ENCODE assay signal across 26 cellular contexts in the genomic region with DNA sequence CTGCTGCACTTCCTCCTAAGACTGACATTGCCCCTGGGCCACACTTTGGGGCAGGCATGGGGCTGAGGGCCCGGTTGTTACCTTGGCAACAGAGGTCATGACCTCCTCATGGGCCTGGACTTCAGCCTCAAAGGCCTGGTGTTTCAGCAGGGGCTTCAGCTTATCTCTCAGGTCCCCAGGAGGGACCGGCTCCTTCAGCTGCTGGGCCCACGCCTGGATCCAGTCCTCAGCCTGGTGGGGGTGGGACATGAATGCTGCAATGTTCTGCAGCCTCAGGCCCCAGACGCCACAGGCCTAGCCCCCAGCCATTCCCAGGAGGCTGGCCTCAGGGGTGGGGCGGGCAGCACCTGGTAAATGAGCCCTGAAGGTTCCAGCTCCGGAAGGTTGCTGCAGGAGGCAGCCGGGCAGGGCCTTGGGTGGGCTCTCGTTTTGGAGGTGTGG. TPM values are rescaled to one million over a fixed set of nuclear protein-coding genes. Genes with fewer than 3 reads are reported as not detected.
A peak's percentile ranks its signal among the peaks of the same experiment; 100 is the strongest.
DNase-seq lines count a peak whose midpoint lies in the region; ATAC-seq lines count a peak whose summit lies in the region.
"Had no signal": no experiment of that assay in that cellular context is flagged by ENCODE, and none has a peak within 500 bp of the region (broad histone marks: within the 10 kb centered on the region; RNA-seq: fewer than 3 reads in every experiment).

No MANE protein-coding gene starts in this region.

- no peak overlapping the region for H3K27ac Mint-ChIP-seq in activated CD4-positive, alpha-beta memory T cell treated with anti-CD3 and anti-CD28 coated beads for 36 hours
- H3K27ac Mint-ChIP-seq: H9; nephron; stimulated activated naive B cell treated with anti-CD40 and anti-IgM and Interleukin-4, amounts not matched to agents 10 μg/mL and 1 μg/mL and 100 μg/mL, for 72 hours had no signal

- H3K36me3 Mint-ChIP-seq in activated CD4-positive, alpha-beta memory T cell treated with anti-CD3 and anti-CD28 coated beads for 36 hours: no peaks in the 10 kb centered on the region
- H3K36me3 Mint-ChIP-seq: stimulated activated naive B cell treated with anti-CD40 and anti-IgM and Interleukin-4, amounts not matched to agents 10 μg/mL and 1 μg/mL and 100 μg/mL, for 72 hours had no signal

- ATAC-seq in GM19452 (IDR thresholded peaks at IDR 0.05; ENCODE audit: unreplicated experiment): no peak
- ATAC-seq: lower lobe of right lung; mucosa of descending colon; pancreas; stimulated activated naive B cell treated with anti-CD40 and anti-IgM and Interleukin-4, amounts not matched to agents 10 μg/mL and 1 μg/mL and 100 μg/mL, for 72 hours; upper lobe of right lung had no signal

- peak overlapping the region; percentile 84 for H3K14ac ChIP-seq in neuronal stem cell (ENCODE audit: low read length)

- no peaks in the 10 kb centered on the region for H3K27me3 Mint-ChIP-seq in activated CD4-positive, alpha-beta memory T cell treated with anti-CD3 and anti-CD28 coated beads for 36 hours
- H3K27me3 Mint-ChIP-seq: central memory CD8-positive, alpha-beta T cell; stimulated activated naive B cell treated with anti-CD40 and anti-IgM and Interleukin-4, amounts not matched to agents 10 μg/mL and 1 μg/mL and 100 μg/mL, for 72 hours had no signal

- H3K79me1 ChIP-seq in neuronal stem cell (ENCODE audit: low read depth, low read length): no peaks in the 10 kb centered on the region

- peaks cover 0 to under 1% of the 10 kb centered on the region in 2 donors for H3K9me3 ChIP-seq in neuronal stem cell (replicated peaks in 1 of 2; ENCODE audit: control insufficient read depth in 2 of 2, insufficient read depth in 1 of 2, low read depth in 1 of 2, low read length in 2 of 2)
- H3K9me3 ChIP-seq: esophagus muscularis mucosa, lower lobe of right lung, mucosa of descending colon, pancreas, Peyer's patch, suprapubic skin, upper lobe of right lung had no signal

- H3K4ac ChIP-seq in neuronal stem cell (ENCODE audit: low read length): peak overlapping the region; percentile 78

- peak overlapping the region; percentile 79 for H2BK5ac ChIP-seq in neuronal stem cell (ENCODE audit: low read length)

- no peak overlapping the region for H3K9ac ChIP-seq in neuronal stem cell (ENCODE audit: low read depth, low read length, poor library complexity)

- CTCF ChIA-PET in activated CD4-positive, alpha-beta memory T cell treated with anti-CD3 and anti-CD28 coated beads for 36 hours (lab: Charles Lee): no interaction called here

- peak overlapping the region; percentile 85 for H4K8ac ChIP-seq in neuronal stem cell (ENCODE audit: low read depth, low read length)

- peak overlapping the region; percentile 81 for H2AFZ ChIP-seq in neuronal stem cell (ENCODE audit: low read length)

- H3K4me3 ChIP-seq in neuronal stem cell (ENCODE audit: low read length in 2 of 2): no peak overlapping the region
- H3K4me3 ChIP-seq: esophagus muscularis mucosa, lower lobe of right lung, mucosa of descending colon, pancreas, Peyer's patch, skin epidermis, suprapubic skin, upper lobe of right lung had no signal

- H3K4me1 ChIP-seq in neuronal stem cell (ENCODE audit: control insufficient read depth in 2 of 2, insufficient read depth in 1 of 2, low read depth in 1 of 2, low read length in 2 of 2): peaks cover 17 to 32% of the 10 kb centered on the region in 2 donors
- H3K4me1 ChIP-seq: esophagus muscularis mucosa, lower lobe of right lung, pancreas, Peyer's patch, upper lobe of right lung had no signal

- peaks cover 0 to 3% (median 0%) of the 10 kb centered on the region in 3 experiments for H3K27me3 ChIP-seq in neuronal stem cell (ENCODE audit: control insufficient read depth in 3 of 3, insufficient read depth in 3 of 3, low read depth in 1 of 3, low read length in 3 of 3)
- H3K27me3 ChIP-seq: esophagus muscularis mucosa, pancreas, Peyer's patch, suprapubic skin, upper lobe of right lung had no signal

- no peak overlapping the region for H2BK12ac ChIP-seq in neuronal stem cell (ENCODE audit: low read length)

- no peaks in the 10 kb centered on the region for H3K9me3 Mint-ChIP-seq in activated CD4-positive, alpha-beta memory T cell treated with anti-CD3 and anti-CD28 coated beads for 36 hours
- H3K9me3 Mint-ChIP-seq: central memory CD8-positive, alpha-beta T cell; H9; nephron; stimulated activated naive B cell treated with anti-CD40 and anti-IgM and Interleukin-4, amounts not matched to agents 10 μg/mL and 1 μg/mL and 100 μg/mL, for 72 hours had no signal

- H3K36me3 ChIP-seq in neuronal stem cell (replicated peaks in 1 of 2; ENCODE audit: control insufficient read depth in 2 of 2, insufficient read depth in 2 of 2, low read length in 2 of 2): no peaks in the 10 kb centered on the region
- H3K36me3 ChIP-seq: esophagus muscularis mucosa, lower lobe of right lung, pancreas, Peyer's patch, suprapubic skin, upper lobe of right lung had no signal

- H3K4me3 Mint-ChIP-seq in activated CD4-positive, alpha-beta memory T cell treated with anti-CD3 and anti-CD28 coated beads for 36 hours: no peak overlapping the region
- H3K4me3 Mint-ChIP-seq: central memory CD8-positive, alpha-beta T cell; H9; nephron; stimulated activated naive B cell treated with anti-CD40 and anti-IgM and Interleukin-4, amounts not matched to agents 10 μg/mL and 1 μg/mL and 100 μg/mL, for 72 hours had no signal

- peak overlapping the region; percentile 97 for H2BK15ac ChIP-seq in neuronal stem cell (ENCODE audit: low read length)

- WGBS in neuronal stem cell (ENCODE audit: extremely low coverage in 2 of 2, insufficient read length in 2 of 2, insufficient replicate concordance in 1 of 2), 2 donors: no CpG with 5 or more reads among the region's 8 CpGs

- DNase-seq in HuH-7 (ENCODE audit: low spot score): peak; percentile 83
- peak; percentile 34 for DNase-seq in RPMI8226
- DNase-seq in iPS-NIHi7 (ENCODE audit: extremely low spot score): peak; percentile 56
- peak; percentile 52 for DNase-seq in neuronal stem cell (ENCODE audit: low spot score)
- DNase-seq in activated CD4-positive, alpha-beta memory T cell treated with anti-CD3 and anti-CD28 coated beads for 36 hours: no peak
- DNase-seq in GDM1 (lab: John Stamatoyannopoulos, UW): no peak
- DNase-seq: activated CD4-positive, alpha-beta T cell treated with anti-CD3 and anti-CD28 coated beads, Interleukin-2, amount 50 U/mL, for 48 hours; activated naive CD4-positive, alpha-beta T cell treated with Interleukin-2 at 50 U/mL for 16 hours; foreskin fibroblast; H9; Kasumi-1; lower lobe of right lung; mucosa of descending colon; NCI-H146; NCI-H226; NCI-H526 treated with DMSO at 0.1 percent for 48 hours; Peyer's patch; stimulated activated naive B cell treated with anti-CD40 and anti-IgM and Interleukin-4, amounts not matched to agents 10 μg/mL and 1 μg/mL and 100 μg/mL, for 72 hours; upper lobe of right lung had no signal

- intact Hi-C loops in activated CD4-positive, alpha-beta memory T cell treated with anti-CD3 and anti-CD28 coated beads for 36 hours (cut with micrococcal nuclease): no loop called here

- H3K4me1 Mint-ChIP-seq in activated CD4-positive, alpha-beta memory T cell treated with anti-CD3 and anti-CD28 coated beads for 36 hours (ENCODE audit: low read depth): peaks cover 16% of the 10 kb centered on the region
- H3K4me1 Mint-ChIP-seq: stimulated activated naive B cell treated with anti-CD40 and anti-IgM and Interleukin-4, amounts not matched to agents 10 μg/mL and 1 μg/mL and 100 μg/mL, for 72 hours had no signal

- H3K23ac ChIP-seq in neuronal stem cell (ENCODE audit: low read depth, low read length, poor library complexity): peak overlapping the region; percentile 1

- H2AK5ac ChIP-seq in neuronal stem cell (ENCODE audit: low read depth, low read length): peak overlapping the region; percentile 88

- H3K18ac ChIP-seq in neuronal stem cell (ENCODE audit: low read length): peak overlapping the region; percentile 91

- POLR2A ChIA-PET in activated CD4-positive, alpha-beta memory T cell treated with anti-CD3 and anti-CD28 coated beads for 36 hours (lab: Charles Lee): interaction anchor here (1.3 kb wide), 1 partner anchor 14 kb away, joined by 3 read pairs; no protein-coding TSS in a partner anchor

- H3K4me2 ChIP-seq in neuronal stem cell (ENCODE audit: insufficient read depth, low read length, poor library complexity, severe bottlenecking): no peak overlapping the region

- peak overlapping the region; percentile 24 for H3K27ac ChIP-seq in neuronal stem cell (replicated peaks; ENCODE audit: low read length)
- H3K27ac ChIP-seq: esophagus muscularis mucosa, lower lobe of right lung, pancreas, Peyer's patch, skin epidermis, suprapubic skin, upper lobe of right lung had no signal

- H2BK120ac ChIP-seq in neuronal stem cell (ENCODE audit: low read depth, low read length): peak overlapping the region; percentile 35

- no peak overlapping the region for H4K91ac ChIP-seq in neuronal stem cell (ENCODE audit: low read depth, low read length, poor library complexity)

RNA-seq across cellular contexts. Expression of gene SPTBN5, which starts 27.6 kb away (rescaled TPM):
- 0.08 TPM for polyA plus RNA-seq in neuronal stem cell (2013, experiment 1 of 2)
- polyA plus RNA-seq in neuronal stem cell (2013, experiment 2 of 2): 0.14 TPM
- 1 to 10 TPM in 1 of 2 experiments, under 1 TPM in 1; 0.88 to 1.6 TPM for total RNA-seq in activated CD4-positive, alpha-beta memory T cell treated with anti-CD3 and anti-CD28 coated beads for 36 hours

RNA-seq across cellular contexts. Expression of gene PLA2G4B, which starts 27.6 kb away (rescaled TPM):
- polyA plus RNA-seq in neuronal stem cell (2013, experiment 1 of 2): 16.5 TPM
- polyA plus RNA-seq in neuronal stem cell (2013, experiment 2 of 2): 15.9 TPM
- 1 to 10 TPM; 6.0 to 9.9 TPM for total RNA-seq in activated CD4-positive, alpha-beta memory T cell treated with anti-CD3 and anti-CD28 coated beads for 36 hours

RNA-seq across cellular contexts. Expression of gene JMJD7, which starts 38.4 kb away (rescaled TPM):
- polyA plus RNA-seq in neuronal stem cell (2013, experiment 1 of 2): 14.4 TPM
- 14.3 TPM for polyA plus RNA-seq in neuronal stem cell (2013, experiment 2 of 2)
- 10 to 100 TPM; 17.9 to 24.8 TPM for total RNA-seq in activated CD4-positive, alpha-beta memory T cell treated with anti-CD3 and anti-CD28 coated beads for 36 hours

Comparison
In these comparisons a context has a peak if more than half of its experiments do, and no peak if none do; other contexts are left out.
1. DNase-seq: peak in HuH-7 (single experiment), RPMI8226 (single experiment), iPS-NIHi7 (single experiment) and neuronal stem cell (single experiment); none in activated CD4-positive, alpha-beta memory T cell treated with anti-CD3 and anti-CD28 coated beads for 36 hours (single experiment) and GDM1 (single experiment).